In genomic region chr1:223179280-223179679, GRCh38 we compare ENCODE assay signal across 18 cellular contexts. TPM values are rescaled to one million over a fixed set of nuclear protein-coding genes. Genes with fewer than 3 reads are reported as not detected.
DNase-seq lines count a peak whose midpoint lies in the region; ATAC-seq, FAIRE-seq and TF ChIP-seq lines count a peak whose summit lies in the region.
"Had no signal": no experiment of that assay in that cellular context is flagged by ENCODE, and none has a peak within 500 bp of the region (broad histone marks: within the 10 kb centered on the region; RNA-seq: fewer than 3 reads in every experiment).

No MANE protein-coding gene starts in this region.

- no peaks in the 10 kb centered on the region for H3K9me3 Mint-ChIP-seq in activated naive CD8-positive, alpha-beta T cell (ENCODE audit: low read depth)
- H3K9me3 Mint-ChIP-seq in activated naive CD8-positive, alpha-beta T cell treated with anti-CD3 and anti-CD28 coated beads for 36 hours: no peaks in the 10 kb centered on the region
- H3K9me3 Mint-ChIP-seq: CD8-positive, alpha-beta memory T cell had no signal

- peak overlapping the region; percentile 46 for H3K27ac Mint-ChIP-seq in activated naive CD8-positive, alpha-beta T cell
- no peak overlapping the region for H3K27ac Mint-ChIP-seq in activated naive CD8-positive, alpha-beta T cell treated with anti-CD3 and anti-CD28 coated beads for 36 hours
- H3K27ac Mint-ChIP-seq in T-helper 17 cell: peak overlapping the region; percentile 83
- H3K27ac Mint-ChIP-seq: B cell; CD8-positive, alpha-beta memory T cell had no signal

- no peaks in the 10 kb centered on the region for H3K9me3 ChIP-seq in T-helper 17 cell (ENCODE audit: control insufficient read depth, low read length, poor library complexity, severe bottlenecking)
- no peaks in the 10 kb centered on the region for H3K9me3 ChIP-seq in esophagus (ENCODE audit: control insufficient read depth in 2 of 2, insufficient read depth in 1 of 2, low read depth in 1 of 2, low read length in 1 of 2)
- no peaks in the 10 kb centered on the region for H3K9me3 ChIP-seq in pancreas
- H3K9me3 ChIP-seq: Caco-2 had no signal

- 93 to 97% methylated on average over 3 of the region's 3 CpGs for WGBS in esophagus, 2 donors
- WGBS in pancreas, 2 donors: 91 to 100% methylated on average over 3 of the region's 3 CpGs

- H3K36me3 ChIP-seq in esophagus (ENCODE audit: control insufficient read depth in 2 of 2, insufficient read depth in 2 of 2, low read length in 1 of 2) (no peaks in the 10 kb centered on the region), pancreas (no peaks in the 10 kb centered on the region)

- DNase-seq in activated naive CD8-positive, alpha-beta T cell treated with anti-CD3 and anti-CD28 coated beads for 36 hours: no peak
- DNase-seq in T-helper 17 cell (no peak), AG08395 (ENCODE audit: low spot score) (no peak), pancreas (no peak), NCI-H446 treated with DMSO at 0.1 percent for 48 hours (lab: John Stamatoyannopoulos, UW) (no peak), epidermal melanocyte (ENCODE audit: insufficient read length, low spot score) (no peak)
- DNase-seq: 8988T; ACHN; Caco-2; CD8-positive, alpha-beta memory T cell; DMS53; GF-D8; HCEC 1CT had no signal

- H3K4me1 ChIP-seq in esophagus (ENCODE audit: control insufficient read depth in 2 of 2, insufficient read depth in 2 of 2, low read length in 1 of 2) (peaks cover 0 to 2% of the 10 kb centered on the region in 2 donors), pancreas (peaks cover 0 to 17% (median 6%) of the 10 kb centered on the region in 3 donors)

- H3K27me3 Mint-ChIP-seq in activated naive CD8-positive, alpha-beta T cell: peaks cover 2% of the 10 kb centered on the region
- H3K27me3 Mint-ChIP-seq in activated naive CD8-positive, alpha-beta T cell treated with anti-CD3 and anti-CD28 coated beads for 36 hours: peaks cover 19% of the 10 kb centered on the region
- H3K27me3 Mint-ChIP-seq in T-helper 17 cell: peaks cover 22% of the 10 kb centered on the region

- peaks cover 40% of the 10 kb centered on the region for H3K4me1 Mint-ChIP-seq in activated naive CD8-positive, alpha-beta T cell (ENCODE audit: low read depth)
- peaks cover 7% of the 10 kb centered on the region for H3K4me1 Mint-ChIP-seq in activated naive CD8-positive, alpha-beta T cell treated with anti-CD3 and anti-CD28 coated beads for 36 hours
- H3K4me1 Mint-ChIP-seq in T-helper 17 cell: peaks cover 27% of the 10 kb centered on the region
- H3K4me1 Mint-ChIP-seq: B cell had no signal

- no peak for TF ChIP-seq CTCF in pancreas (IDR thresholded peaks at IDR 0.05)

- H3K4me3 Mint-ChIP-seq in activated naive CD8-positive, alpha-beta T cell: no peak overlapping the region
- H3K4me3 Mint-ChIP-seq in activated naive CD8-positive, alpha-beta T cell treated with anti-CD3 and anti-CD28 coated beads for 36 hours: no peak overlapping the region
- no peak overlapping the region for H3K4me3 Mint-ChIP-seq in T-helper 17 cell
- H3K4me3 Mint-ChIP-seq: B cell; CD8-positive, alpha-beta memory T cell had no signal

- intact Hi-C loops in pancreas (cut with DNase I): no loop called here

- H3K36me3 Mint-ChIP-seq in activated naive CD8-positive, alpha-beta T cell: peaks cover 3% of the 10 kb centered on the region
- H3K36me3 Mint-ChIP-seq in activated naive CD8-positive, alpha-beta T cell treated with anti-CD3 and anti-CD28 coated beads for 36 hours: no peaks in the 10 kb centered on the region
- no peaks in the 10 kb centered on the region for H3K36me3 Mint-ChIP-seq in T-helper 17 cell (ENCODE audit: low read depth)
- H3K36me3 Mint-ChIP-seq: CD8-positive, alpha-beta memory T cell had no signal

- no peak for FAIRE-seq in pancreas (lab: Jason Lieb, UNC)
- FAIRE-seq: GM19239 had no signal

- ATAC-seq in T-helper 17 cell (no peak), pancreas (no peak)

- H3K27ac ChIP-seq in esophagus (ENCODE audit: low read depth in 2 of 2, low read length in 1 of 2) (peak overlapping the region; percentile 79 to 82), pancreas (peak overlapping the region in 1 of 4 donors; percentile 77)
- H3K27ac ChIP-seq: HL-60 had no signal

- H3K27me3 ChIP-seq in esophagus (ENCODE audit: control insufficient read depth in 1 of 2, insufficient read depth in 2 of 2, low read length in 2 of 2): no peaks in the 10 kb centered on the region
- no peaks in the 10 kb centered on the region for H3K27me3 ChIP-seq in pancreas

- H3K4me3 ChIP-seq in esophagus (ENCODE audit: low read depth in 1 of 2, low read length in 2 of 2) (no peak overlapping the region), pancreas (no peak overlapping the region)

RNA-seq across cellular contexts. Expression of gene TLR5, which starts 36.2 kb away (rescaled TPM):
- under 1 TPM; 0.19 to 0.38 TPM for total RNA-seq in activated naive CD8-positive, alpha-beta T cell treated with anti-CD3 and anti-CD28 coated beads for 36 hours
- 1 to 10 TPM; 2.6 to 2.8 TPM for total RNA-seq in T-helper 17 cell
- 1 to 10 TPM; 3.5 to 4.7 TPM for polyA plus RNA-seq in esophagus
- 10 to 100 TPM in 1 of 6 donors, 1 to 10 TPM in 5; 2.4 to 15.2 (median 4.8) TPM for total RNA-seq in pancreas
- 1 to 10 TPM; 2.9 to 4.8 TPM for polyA plus RNA-seq in pancreas
- total RNA-seq: B cell had no signal
